23 cellular contexts compared by ENCODE assay signal in genomic region chr7:15131661-15132060, GRCh38.
DNase-seq lines count a peak whose midpoint lies in the region; ATAC-seq, FAIRE-seq and TF ChIP-seq lines count a peak whose summit lies in the region.
"Had no signal": no experiment of that assay in that cellular context is flagged by ENCODE, and none has a peak within 500 bp of the region (broad histone marks: within the 10 kb centered on the region; RNA-seq: fewer than 3 reads in every experiment).

No MANE protein-coding gene starts in this region.

- H3K4me1 Mint-ChIP-seq in HFFc6 (ENCODE audit: low read depth) = peaks cover 7% of the 10 kb centered on the region
- H3K4me1 Mint-ChIP-seq: CD4-positive, CD25-positive, alpha-beta regulatory T cell had no signal

- TF ChIP-seq POLR2A in IMR-90 (IDR thresholded peaks at IDR 0.05; ENCODE audit: low read depth, low read length) (no peak), H1 (IDR thresholded peaks at IDR 0.05; ENCODE audit: control extremely low read depth in 1 of 2, low read depth in 2 of 2, low read length in 2 of 2) (no peak), GM18505 (IDR thresholded peaks at IDR 0.05; ENCODE audit: borderline replicate concordance, extremely low read depth, insufficient read depth, insufficient read length) (no peak)

- H3K9me1 ChIP-seq in IMR-90 (ENCODE audit: insufficient read depth, low read length) = no peaks in the 10 kb centered on the region

- no peak overlapping the region for H2BK5ac ChIP-seq in IMR-90 (ENCODE audit: low read depth, low read length, poor library complexity, severe bottlenecking)
- H2BK5ac ChIP-seq in H1 (ENCODE audit: low read depth, low read length) = no peak overlapping the region

- no peak overlapping the region for H2AK9ac ChIP-seq in IMR-90 (replicated peaks; ENCODE audit: low read depth, low read length, poor library complexity)

- no peaks in the 10 kb centered on the region for H3K27me3 ChIP-seq in IMR-90 (ENCODE audit: control insufficient read depth, insufficient read depth, low read length)
- H3K27me3 ChIP-seq in SJSA1 (replicated peaks) = no peaks in the 10 kb centered on the region
- H3K27me3 ChIP-seq in H1 (replicated peaks in 1 of 4; ENCODE audit: control insufficient read depth in 3 of 4, extremely low read depth in 1 of 4, insufficient read depth in 3 of 4, low read length in 3 of 4) = no peaks in the 10 kb centered on the region

- H3K4me3 Mint-ChIP-seq in HFFc6 = no peak overlapping the region
- H3K4me3 Mint-ChIP-seq: CD4-positive, CD25-positive, alpha-beta regulatory T cell had no signal

- no peak overlapping the region for H3K4me2 ChIP-seq in IMR-90 (ENCODE audit: low read depth, low read length)
- no peak overlapping the region for H3K4me2 ChIP-seq in H1 (ENCODE audit: insufficient read depth in 1 of 2, low read depth in 2 of 2, low read length in 2 of 2)
- H3K4me2 ChIP-seq: PC-9 had no signal

- in situ Hi-C loops in IMR-90 (cut with MboI; ENCODE audit: low sequenced_read_pairs) = no loop called here

- ATAC-seq in IMR-90 (ENCODE audit: low read depth) (0 out of 2 replicates have a peak, but pooled peaks have one; percentile 9), GM18505 (IDR thresholded peaks at IDR 0.05; ENCODE audit: unreplicated experiment) (no peak), HG03460 (IDR thresholded peaks at IDR 0.05; ENCODE audit: unreplicated experiment) (no peak)
- ATAC-seq: HepG2 had no signal

- no peak overlapping the region for H2BK15ac ChIP-seq in IMR-90 (ENCODE audit: low read depth, low read length)
- no peak overlapping the region for H2BK15ac ChIP-seq in H1 (ENCODE audit: low read length)

- no peaks in the 10 kb centered on the region for H3K4me1 ChIP-seq in IMR-90 (ENCODE audit: control insufficient read depth, insufficient read depth, low read length)
- peaks cover 31% of the 10 kb centered on the region for H3K4me1 ChIP-seq in SJSA1 (replicated peaks)
- no peaks in the 10 kb centered on the region for H3K4me1 ChIP-seq in H1 (replicated peaks in 1 of 4; ENCODE audit: control insufficient read depth in 3 of 4, insufficient read depth in 4 of 4, low read length in 3 of 4)

- no peaks in the 10 kb centered on the region for H3K27me3 Mint-ChIP-seq in HFFc6 (ENCODE audit: insufficient read depth)
- H3K27me3 Mint-ChIP-seq: CD4-positive, CD25-positive, alpha-beta regulatory T cell had no signal

- no peak for TF ChIP-seq EP300 in H1 (IDR thresholded peaks at IDR 0.05; ENCODE audit: borderline replicate concordance in 1 of 2, low read depth in 2 of 2, low read length in 2 of 2)

- H4K20me1 ChIP-seq in IMR-90 (ENCODE audit: insufficient read depth, low read length) (no peaks in the 10 kb centered on the region), H1 (replicated peaks in 1 of 2; ENCODE audit: control insufficient read depth in 1 of 2, insufficient read depth in 2 of 2, low read length in 2 of 2) (no peaks in the 10 kb centered on the region)

- POLR2A ChIA-PET in IMR-90 (lab: Charles Lee; ENCODE audit: unreplicated experiment) (no interaction called here), H1 (lab: Charles Lee; ENCODE audit: partially characterized antibody) (no interaction called here)

- H3K79me2 ChIP-seq in H1 (ENCODE audit: control insufficient read depth in 1 of 2, insufficient read depth in 2 of 2, low read length in 2 of 2) = no peaks in the 10 kb centered on the region

- H3K4me3 ChIP-seq in IMR-90 (ENCODE audit: insufficient read depth, low read depth, low read length) (no peak overlapping the region), SJSA1 (no peak overlapping the region), H1 (ENCODE audit: extremely low read depth in 1 of 4, insufficient read depth in 2 of 4, low read depth in 3 of 4, low read length in 4 of 4) (no peak overlapping the region)
- H3K4me3 ChIP-seq: PC-9 had no signal

- no peak overlapping the region for H2AFZ ChIP-seq in IMR-90 (replicated peaks; ENCODE audit: low read length, poor library complexity)
- H2AFZ ChIP-seq in H1 (ENCODE audit: low read length) = peak overlapping the region; percentile 47; the same call in 1 of the 2 replicates
- H2AFZ ChIP-seq: PC-9 had no signal

- H2AK5ac ChIP-seq in IMR-90 (ENCODE audit: low read depth, low read length) (no peak overlapping the region), H1 (ENCODE audit: low read depth, low read length) (no peak overlapping the region)

- no peak overlapping the region for H4K5ac ChIP-seq in IMR-90 (ENCODE audit: low read depth, low read length)
- no peak overlapping the region for H4K5ac ChIP-seq in H1 (ENCODE audit: insufficient read length, low read depth, low read length)

- no peak overlapping the region for H4K8ac ChIP-seq in IMR-90 (ENCODE audit: low read depth in 2 of 2, low read length in 2 of 2)
- H4K8ac ChIP-seq in H1 (ENCODE audit: extremely low read depth, insufficient read depth, low read length) = no peak overlapping the region

- DNase-seq in IMR-90 = no peak
- no peak for DNase-seq in SJSA1 (ENCODE audit: low read depth in 1 of 2, low spot score in 2 of 2)
- DNase-seq in H1 (ENCODE audit: low read depth in 1 of 2, low spot score in 2 of 2) = no peak
- DNase-seq in occipital lobe (lab: John Stamatoyannopoulos, UW) = peak; percentile 14
- no peak for DNase-seq in HFFc6
- DNase-seq: CD4-positive, CD25-positive, alpha-beta regulatory T cell; COR-L47; DMS153; KG1; NCI-H1417; NCI-H187; NCI-H2107; NCI-H510A treated with DMSO at 0.1 percent for 48 hours; NCI-H748 treated with DMSO at 0.1 percent for 48 hours; PC-9; SHP77 treated with DMSO at 0.1 percent for 48 hours; T-helper 1 cell had no signal

- no peaks in the 10 kb centered on the region for H3K36me3 Mint-ChIP-seq in HFFc6 (ENCODE audit: low read depth)
- H3K36me3 Mint-ChIP-seq: CD4-positive, CD25-positive, alpha-beta regulatory T cell had no signal

- no peak for FAIRE-seq in H1 (lab: Jason Lieb, UNC)
- FAIRE-seq: G401.6, GM19239, HepG2 had no signal

- peak overlapping the region; percentile 67; the same call in 1 of the 2 replicates for H2BK20ac ChIP-seq in IMR-90 (ENCODE audit: low read depth, low read length)
- H2BK20ac ChIP-seq in H1 (ENCODE audit: low read length) = no peak overlapping the region

- no peaks in the 10 kb centered on the region for H3K23me2 ChIP-seq in H1 (ENCODE audit: low read depth, low read length)

- H3K18ac ChIP-seq in IMR-90 (ENCODE audit: low read depth, low read length) (no peak overlapping the region), H1 (ENCODE audit: extremely low read depth, low read length) (no peak overlapping the region)

- H3K4ac ChIP-seq in IMR-90 (ENCODE audit: low read depth, low read length) = 0 out of 2 replicates have a peak overlapping the region, but pooled peaks have one; percentile 61
- no peak overlapping the region for H3K4ac ChIP-seq in H1 (replicated peaks; ENCODE audit: insufficient read length, low read depth, low read length)

- intact Hi-C loops in IMR-90 (cut with micrococcal nuclease) = no loop called here

- H3K9ac ChIP-seq in IMR-90 (ENCODE audit: low read depth, low read length) (no peak overlapping the region), H1 (replicated peaks in 1 of 4; ENCODE audit: extremely low read depth in 1 of 4, low read depth in 3 of 4, low read length in 3 of 4) (no peak overlapping the region)

- H3K14ac ChIP-seq in IMR-90 (replicated peaks; ENCODE audit: low read depth, low read length) (no peak overlapping the region), H1 (ENCODE audit: insufficient read length) (no peak overlapping the region)

- no peak overlapping the region for H3K56ac ChIP-seq in IMR-90 (ENCODE audit: extremely low read depth, insufficient read depth, low read length)
- no peak overlapping the region for H3K56ac ChIP-seq in H1 (replicated peaks; ENCODE audit: insufficient read length, low read depth, low read length)

- peak overlapping the region; percentile 48; the same call in 1 of the 2 replicates for H2BK120ac ChIP-seq in IMR-90 (ENCODE audit: low read depth, low read length)
- H2BK120ac ChIP-seq in H1 (replicated peaks; ENCODE audit: low read depth, low read length) = no peak overlapping the region

- CTCF ChIA-PET in IMR-90 (lab: Yijun Ruan, JAX) (no interaction called here), H1 (lab: Charles Lee; ENCODE audit: partially characterized antibody) (interaction anchor here (1.2 kb wide), 1 partner anchor 570 kb away, joined by 4 read pairs; no protein-coding TSS in a partner anchor)

- no peaks in the 10 kb centered on the region for H3K9me3 Mint-ChIP-seq in HFFc6

- H3K27ac ChIP-seq in IMR-90 (ENCODE audit: insufficient read depth, low read length) = no peak overlapping the region
- H3K27ac ChIP-seq in SJSA1 = peak overlapping the region; percentile 63
- H3K27ac ChIP-seq in H1 (ENCODE audit: low read depth, low read length) = no peak overlapping the region
- H3K27ac ChIP-seq: PC-9, RWPE1 had no signal

- TF ChIP-seq CTCF in IMR-90 (conservative IDR thresholded peaks at IDR 0.05; ENCODE audit: low read depth, low read length) (no peak), H1 (IDR thresholded peaks at IDR 0.05; ENCODE audit: control extremely low read depth in 1 of 3, insufficient read depth in 1 of 3, low read depth in 1 of 3, low read length in 3 of 3) (no peak), HFFc6 (IDR thresholded peaks at IDR 0.05) (no peak)

- WGBS in IMR-90 (ENCODE audit: extremely low coverage in 2 of 2, insufficient read length in 1 of 2), 2 experiments = no CpG with 5 or more reads among the region's 1 CpG
- WGBS in H1 (ENCODE audit: extremely low coverage in 1 of 2, insufficient coverage in 1 of 2, insufficient read length in 1 of 2, insufficient replicate concordance in 2 of 2, low coverage in 1 of 2, low lambda C conversion rate in 2 of 2, missing lambda C conversion rate in 1 of 2), 2 experiments = 95% methylated on average over 1 of the region's 1 CpG; no CpG with 5 or more reads in 1 of the 2 experiments

- BruUV-seq in IMR-90 (replicated peaks; lab: Mats Ljungman, UMichigan) = no TSS peak

- TF ChIP-seq RAD21 in IMR-90 (IDR thresholded peaks at IDR 0.05; ENCODE audit: low read length) (no peak), H1 (IDR thresholded peaks at IDR 0.05 in 1 of 2, conservative IDR thresholded peaks at IDR 0.05 in 1 of 2; ENCODE audit: low read depth in 2 of 2, low read length in 2 of 2) (no peak)

- peaks cover 1% of the 10 kb centered on the region; the same call in 1 of the 2 replicates for H3K9me3 ChIP-seq in IMR-90 (ENCODE audit: control insufficient read depth, insufficient read depth, low read length)
- H3K9me3 ChIP-seq in SJSA1 (replicated peaks) = no peaks in the 10 kb centered on the region
- no peaks in the 10 kb centered on the region for H3K9me3 ChIP-seq in H1 (ENCODE audit: insufficient read depth in 2 of 2, low read depth in 1 of 2, low read length in 1 of 2)

- no peak overlapping the region for H3K27ac Mint-ChIP-seq in HFFc6
- H3K27ac Mint-ChIP-seq: CD4-positive, CD25-positive, alpha-beta regulatory T cell had no signal

- no peaks in the 10 kb centered on the region for H3K79me1 ChIP-seq in IMR-90 (ENCODE audit: low read depth in 1 of 2, low read length in 2 of 2)
- H3K79me1 ChIP-seq in H1 (ENCODE audit: low read depth, low read length) = no peaks in the 10 kb centered on the region

- no peak overlapping the region for H3K23ac ChIP-seq in IMR-90 (ENCODE audit: low read depth, low read length)
- H3K23ac ChIP-seq in H1 (ENCODE audit: insufficient read length) = no peak overlapping the region

- H3K36me3 ChIP-seq in IMR-90 (ENCODE audit: control insufficient read depth, insufficient read depth, low read length) (no peaks in the 10 kb centered on the region), SJSA1 (no peaks in the 10 kb centered on the region), H1 (ENCODE audit: control insufficient read depth in 2 of 4, insufficient read depth in 4 of 4, low read length in 3 of 4) (no peaks in the 10 kb centered on the region)

- no peak overlapping the region for H2BK12ac ChIP-seq in H1 (ENCODE audit: low read depth, low read length)

- dilution Hi-C loops in IMR-90 (cut with HindIII; ENCODE audit: low sequenced_read_pairs, unreplicated experiment) = no loop called here

- H4K91ac ChIP-seq in IMR-90 (ENCODE audit: insufficient read depth, low read depth, low read length) (no peak overlapping the region), H1 (replicated peaks; ENCODE audit: insufficient read length, low read length) (no peak overlapping the region)
